8 cellular contexts compared by ENCODE assay signal in the genomic region with DNA sequence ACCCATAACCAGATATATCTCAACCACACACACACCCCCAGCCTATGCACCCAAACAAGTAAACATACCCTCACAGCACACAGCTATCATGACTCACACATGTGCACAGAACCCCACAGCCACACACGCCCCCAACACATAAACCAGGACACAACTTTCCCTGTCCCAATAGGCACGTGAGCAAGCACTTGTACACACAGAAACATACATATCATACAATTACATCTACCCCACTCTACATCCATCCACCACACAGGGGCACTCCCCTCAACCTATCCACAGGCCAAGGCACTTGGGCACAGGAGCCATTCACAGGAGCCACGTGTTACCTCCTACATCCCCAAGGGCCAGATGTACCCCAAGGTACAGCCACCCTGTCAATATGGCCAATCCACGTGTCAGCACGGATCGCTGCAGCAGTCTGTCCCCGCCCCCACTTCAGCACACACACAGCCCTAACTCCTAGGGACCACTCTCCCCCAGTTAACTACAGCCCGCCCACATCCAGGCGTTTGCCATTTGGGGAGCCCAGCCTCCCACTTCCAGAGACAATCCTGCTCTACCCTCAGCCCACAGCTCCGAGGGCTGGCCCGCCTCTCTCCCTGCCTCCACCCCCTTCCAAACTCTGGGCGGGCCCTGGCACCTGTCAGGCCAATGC.
A peak's percentile ranks its signal among the peaks of the same experiment; 100 is the strongest.
DNase-seq lines count a peak whose midpoint lies in the region; ATAC-seq and TF ChIP-seq lines count a peak whose summit lies in the region.

No MANE protein-coding gene starts in this region.

- H3K9me3 Mint-ChIP-seq in brain, result no peaks in the 10 kb centered on the region

- peak overlapping the region; percentile 30 to 97 (median 92); a peak in 18 of 22 replicates for H3K4me2 ChIP-seq in BLaER1 treated with 17β-estradiol and CSF1 and Interleukin-3, amounts not matched to agents 10 nM and 100 nM

- peaks cover 39% of the 10 kb centered on the region for H3K4me1 Mint-ChIP-seq in brain

- H3K36me3 Mint-ChIP-seq in brain, result no peaks in the 10 kb centered on the region

- no peak for TF ChIP-seq POLR2A in suprapubic skin (IDR thresholded peaks at IDR 0.05)

- no peak overlapping the region for H3K27ac ChIP-seq in BLaER1 treated with 17β-estradiol and CSF1 and Interleukin-3, amounts not matched to agents 10 nM and 100 nM
- no peak overlapping the region for H3K27ac ChIP-seq in suprapubic skin

- H3K27me3 Mint-ChIP-seq in brain, result peaks cover 35% of the 10 kb centered on the region

- no peak overlapping the region for H3K4me3 ChIP-seq in BLaER1 treated with 17β-estradiol and CSF1 and Interleukin-3, amounts not matched to agents 10 nM and 100 nM
- H3K4me3 ChIP-seq in suprapubic skin, result peak overlapping the region; percentile 49

- H3K27ac Mint-ChIP-seq in brain, result peak overlapping the region in 3 of 5 experiments; percentile 1 to 26 (median 23)

- H3K36me3 ChIP-seq in BLaER1 treated with 17β-estradiol and CSF1 and Interleukin-3, amounts not matched to agents 10 nM and 100 nM, result peaks cover 0 to 14% (median 3%) of the 10 kb centered on the region in 11 experiments; a peak in 4 of 22 replicates
- no peaks in the 10 kb centered on the region for H3K36me3 ChIP-seq in suprapubic skin

- 78% methylated on average over 10 of the region's 12 CpGs for WGBS in suprapubic skin

- H3K9me3 ChIP-seq in BLaER1 treated with 17β-estradiol and CSF1 and Interleukin-3, amounts not matched to agents 10 nM and 100 nM (replicated peaks in 1 of 11), result no peaks in the 10 kb centered on the region
- no peaks in the 10 kb centered on the region for H3K9me3 ChIP-seq in suprapubic skin

- peaks cover 55 to 71% (median 64%) of the 10 kb centered on the region in 10 experiments for H3K4me1 ChIP-seq in BLaER1 treated with 17β-estradiol and CSF1 and Interleukin-3, amounts not matched to agents 10 nM and 100 nM
- peaks cover 43% of the 10 kb centered on the region for H3K4me1 ChIP-seq in suprapubic skin

- H3K4me3 Mint-ChIP-seq in brain, result peak overlapping the region; percentile 52 to 78 (median 77)

- H3K9ac ChIP-seq in BLaER1 treated with 17β-estradiol and CSF1 and Interleukin-3, amounts not matched to agents 10 nM and 100 nM, result no peak overlapping the region

- peaks cover 31 to 95% (median 75%) of the 10 kb centered on the region in 11 experiments; a peak in 18 of 22 replicates for H4K20me1 ChIP-seq in BLaER1 treated with 17β-estradiol and CSF1 and Interleukin-3, amounts not matched to agents 10 nM and 100 nM

- peaks cover 0 to 18% (median 14%) of the 10 kb centered on the region in 11 experiments; a peak in 13 of 22 replicates for H3K27me3 ChIP-seq in BLaER1 treated with 17β-estradiol and CSF1 and Interleukin-3, amounts not matched to agents 10 nM and 100 nM
- no peaks in the 10 kb centered on the region for H3K27me3 ChIP-seq in suprapubic skin

- no peak for TF ChIP-seq EP300 in suprapubic skin (IDR thresholded peaks at IDR 0.05)

- DNase-seq in suprapubic skin (ENCODE audit: low spot score in 2 of 2), result no peak
- DNase-seq in SIG-M5 treated with dmso at 0.1 percent for 504 hours (lab: John Stamatoyannopoulos, UW; ENCODE audit: unreplicated experiment), result no peak
- DNase-seq in NCI-H1048 (lab: John Stamatoyannopoulos, UW), result no peak
- DNase-seq in DMS53 treated with DMSO at 0.1 percent for 48 hours (lab: John Stamatoyannopoulos, UW; ENCODE audit: unreplicated experiment), result no peak

- ATAC-seq in GM19351 (IDR thresholded peaks at IDR 0.05; ENCODE audit: unreplicated experiment) (peak; percentile 33), HG03135 (IDR thresholded peaks at IDR 0.05; ENCODE audit: unreplicated experiment) (peak; percentile 21)

- TF ChIP-seq CTCF in brain (conservative IDR thresholded peaks at IDR 0.05) (no peak), suprapubic skin (IDR thresholded peaks at IDR 0.05) (no peak)
